In the genomic region with DNA sequence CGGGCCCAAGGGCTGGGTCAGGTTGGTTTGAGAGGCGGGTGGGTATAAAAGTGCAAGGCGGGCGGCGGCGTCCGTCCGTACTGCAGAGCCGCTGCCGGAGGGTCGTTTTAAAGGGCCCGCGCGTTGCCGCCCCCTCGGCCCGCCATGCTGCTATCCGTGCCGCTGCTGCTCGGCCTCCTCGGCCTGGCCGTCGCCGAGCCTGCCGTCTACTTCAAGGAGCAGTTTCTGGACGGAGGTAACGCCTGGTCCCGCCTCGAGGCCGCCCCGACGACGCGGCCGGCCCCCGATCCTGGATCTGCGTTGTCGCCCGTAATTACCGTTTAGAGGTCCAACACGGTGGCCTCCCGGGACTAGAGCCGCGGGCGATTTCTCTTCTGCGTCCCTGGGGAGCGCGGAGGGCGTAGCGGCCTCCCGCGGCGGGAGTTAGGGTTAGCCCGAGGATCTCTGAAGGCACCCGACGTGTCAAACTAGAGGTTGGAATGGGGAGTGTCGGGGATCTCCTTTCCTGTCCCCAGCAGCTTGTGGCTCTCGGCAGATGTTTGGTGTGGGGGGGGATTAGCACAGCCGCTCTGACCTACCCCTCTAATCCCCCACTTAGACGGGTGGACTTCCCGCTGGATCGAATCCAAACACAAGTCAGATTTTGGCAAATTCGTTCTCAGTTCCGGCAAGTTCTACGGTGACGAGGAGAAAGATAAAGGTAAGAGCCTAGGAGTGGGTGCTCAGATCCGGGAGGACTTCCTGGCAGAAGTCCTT, we compare ENCODE assay signal across 1 cellular context.
TF ChIP-seq lines count a peak whose summit lies in the region.

A gene (plus strand): TSS at position 74 of the 756 bp plus-strand sequence. CDS start 71 bp downstream, at position 145.

TF ChIP-seq in liver, 16 proteins besides CTCF, POLR2A, EP300 and RAD21 (continued from another document):
- TF ChIP-seq, protein P1, sequence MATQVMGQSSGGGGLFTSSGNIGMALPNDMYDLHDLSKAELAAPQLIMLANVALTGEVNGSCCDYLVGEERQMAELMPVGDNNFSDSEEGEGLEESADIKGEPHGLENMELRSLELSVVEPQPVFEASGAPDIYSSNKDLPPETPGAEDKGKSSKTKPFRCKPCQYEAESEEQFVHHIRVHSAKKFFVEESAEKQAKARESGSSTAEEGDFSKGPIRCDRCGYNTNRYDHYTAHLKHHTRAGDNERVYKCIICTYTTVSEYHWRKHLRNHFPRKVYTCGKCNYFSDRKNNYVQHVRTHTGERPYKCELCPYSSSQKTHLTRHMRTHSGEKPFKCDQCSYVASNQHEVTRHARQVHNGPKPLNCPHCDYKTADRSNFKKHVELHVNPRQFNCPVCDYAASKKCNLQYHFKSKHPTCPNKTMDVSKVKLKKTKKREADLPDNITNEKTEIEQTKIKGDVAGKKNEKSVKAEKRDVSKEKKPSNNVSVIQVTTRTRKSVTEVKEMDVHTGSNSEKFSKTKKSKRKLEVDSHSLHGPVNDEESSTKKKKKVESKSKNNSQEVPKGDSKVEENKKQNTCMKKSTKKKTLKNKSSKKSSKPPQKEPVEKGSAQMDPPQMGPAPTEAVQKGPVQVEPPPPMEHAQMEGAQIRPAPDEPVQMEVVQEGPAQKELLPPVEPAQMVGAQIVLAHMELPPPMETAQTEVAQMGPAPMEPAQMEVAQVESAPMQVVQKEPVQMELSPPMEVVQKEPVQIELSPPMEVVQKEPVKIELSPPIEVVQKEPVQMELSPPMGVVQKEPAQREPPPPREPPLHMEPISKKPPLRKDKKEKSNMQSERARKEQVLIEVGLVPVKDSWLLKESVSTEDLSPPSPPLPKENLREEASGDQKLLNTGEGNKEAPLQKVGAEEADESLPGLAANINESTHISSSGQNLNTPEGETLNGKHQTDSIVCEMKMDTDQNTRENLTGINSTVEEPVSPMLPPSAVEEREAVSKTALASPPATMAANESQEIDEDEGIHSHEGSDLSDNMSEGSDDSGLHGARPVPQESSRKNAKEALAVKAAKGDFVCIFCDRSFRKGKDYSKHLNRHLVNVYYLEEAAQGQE (IDR thresholded peaks at IDR 0.05) = peak; percentile 93
- TF ChIP-seq FOXA1 (IDR thresholded peaks at IDR 0.05) (no peak), FOXA2 (IDR thresholded peaks at IDR 0.05) (no peak), GABPA (IDR thresholded peaks at IDR 0.05 in 1 of 2, conservative IDR thresholded peaks at IDR 0.05 in 1 of 2) (peak in 1 of 2 donors; percentile 30), JUND (IDR thresholded peaks at IDR 0.05) (no peak), SP1 (IDR thresholded peaks at IDR 0.05) (no peak), EGR1 (IDR thresholded peaks at IDR 0.05; ENCODE audit: low read depth in 2 of 2) (peak in 1 of 2 donors; percentile 25), HNF4G (IDR thresholded peaks at IDR 0.05) (no peak)
- TF ChIP-seq, protein P2, sequence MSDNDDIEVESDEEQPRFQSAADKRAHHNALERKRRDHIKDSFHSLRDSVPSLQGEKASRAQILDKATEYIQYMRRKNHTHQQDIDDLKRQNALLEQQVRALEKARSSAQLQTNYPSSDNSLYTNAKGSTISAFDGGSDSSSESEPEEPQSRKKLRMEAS (IDR thresholded peaks at IDR 0.05) = no peak
